Comparison of ENCODE assay signal across 8 cellular contexts in genomic region chr11:36288442-36289225, GRCh38. TPM values are rescaled to one million over a fixed set of nuclear protein-coding genes. Genes with fewer than 3 reads are reported as not detected.
A peak's percentile ranks its signal among the peaks of the same experiment; 100 is the strongest.
DNase-seq lines count a peak whose midpoint lies in the region; ATAC-seq and TF ChIP-seq lines count a peak whose summit lies in the region.

No MANE protein-coding gene starts in this region.

- H3K36me3 ChIP-seq in cardiac muscle cell: no peaks in the 10 kb centered on the region
- no peaks in the 10 kb centered on the region for H3K36me3 ChIP-seq in iPS-15b (ENCODE audit: control insufficient read depth, insufficient read depth, low read length)
- no peaks in the 10 kb centered on the region for H3K36me3 ChIP-seq in stomach

- peak overlapping the region; percentile 82 for H3K4me3 Mint-ChIP-seq in activated CD8-positive, alpha-beta T cell treated with anti-CD3 and anti-CD28 coated beads for 36 hours

- H3K4me1 ChIP-seq in cardiac muscle cell (ENCODE audit: low read depth): peaks cover 4% of the 10 kb centered on the region
- no peaks in the 10 kb centered on the region for H3K4me1 ChIP-seq in iPS-15b (ENCODE audit: control insufficient read depth, insufficient read depth, low read length)
- peaks cover 9 to 23% (median 19%) of the 10 kb centered on the region in 4 donors for H3K4me1 ChIP-seq in stomach

- TF ChIP-seq EP300 in stomach (IDR thresholded peaks at IDR 0.05): no peak

- ATAC-seq in Right ventricle myocardium inferior (no peak), HG03442 (IDR thresholded peaks at IDR 0.05; ENCODE audit: unreplicated experiment) (no peak)
- ATAC-seq in activated CD8-positive, alpha-beta T cell treated with anti-CD3 and anti-CD28 coated beads for 36 hours: no peak

- TF ChIP-seq CTCF in cardiac muscle cell (IDR thresholded peaks at IDR 0.05; ENCODE audit: low read depth, low read length) (no peak), stomach (IDR thresholded peaks at IDR 0.05) (no peak)
- no peak for TF ChIP-seq CTCF in activated CD8-positive, alpha-beta T cell treated with anti-CD3 and anti-CD28 coated beads for 36 hours (IDR thresholded peaks at IDR 0.05)

- CTCF ChIA-PET in activated CD8-positive, alpha-beta T cell treated with anti-CD3 and anti-CD28 coated beads for 36 hours (lab: Charles Lee): interaction anchor here (1.0 to 9.2 kb wide), 5 partner anchors 9 to 212 kb away, joined by 3 to 163 read pairs (median 6); no protein-coding TSS in a partner anchor

- DNase-seq in cardiac muscle cell (ENCODE audit: low read depth in 1 of 2, low spot score in 1 of 2) (peak; percentile 4 to 27), Right ventricle myocardium inferior (ENCODE audit: missing footprints) (no peak), stomach (no peak), inferior parietal cortex (ENCODE audit: extremely low spot score) (no peak), ACHN (no peak)
- DNase-seq in activated CD8-positive, alpha-beta T cell treated with anti-CD3 and anti-CD28 coated beads for 36 hours: no peak

- H3K9me3 Mint-ChIP-seq in activated CD8-positive, alpha-beta T cell treated with anti-CD3 and anti-CD28 coated beads for 36 hours: no peaks in the 10 kb centered on the region

- H3K36me3 Mint-ChIP-seq in activated CD8-positive, alpha-beta T cell treated with anti-CD3 and anti-CD28 coated beads for 36 hours (ENCODE audit: low read depth): no peaks in the 10 kb centered on the region

- peak overlapping the region; percentile 86 for H3K27ac Mint-ChIP-seq in activated CD8-positive, alpha-beta T cell treated with anti-CD3 and anti-CD28 coated beads for 36 hours

- H3K4me1 Mint-ChIP-seq in activated CD8-positive, alpha-beta T cell treated with anti-CD3 and anti-CD28 coated beads for 36 hours (ENCODE audit: low read depth): peaks cover 29% of the 10 kb centered on the region

- H3K27me3 ChIP-seq in cardiac muscle cell: peaks cover 19% of the 10 kb centered on the region
- peaks cover 14% of the 10 kb centered on the region for H3K27me3 ChIP-seq in iPS-15b (ENCODE audit: control insufficient read depth, insufficient read depth, low read length)
- H3K27me3 ChIP-seq in stomach: no peaks in the 10 kb centered on the region

- 26 to 41% (median 31%) methylated on average over 31 of the region's 31 CpGs for WGBS in stomach, 5 donors

- H3K9me3 ChIP-seq in cardiac muscle cell (ENCODE audit: low read depth): no peaks in the 10 kb centered on the region
- no peaks in the 10 kb centered on the region for H3K9me3 ChIP-seq in iPS-15b (ENCODE audit: control insufficient read depth, insufficient read depth, low read length)
- no peaks in the 10 kb centered on the region for H3K9me3 ChIP-seq in stomach

- intact Hi-C loops in Right ventricle myocardium inferior (cut with DNase I): no loop called here
- intact Hi-C loops in activated CD8-positive, alpha-beta T cell treated with anti-CD3 and anti-CD28 coated beads for 36 hours (cut with micrococcal nuclease): no loop called here
- intact Hi-C loops in stomach (cut with DNase I; ENCODE audit: low total_unique reads): no loop called here

- in situ Hi-C loops in ACHN (cut with HindIII; ENCODE audit: low pct_ligation_motif_present, low pct_unique_long_range_greater_than_20kb, low sequenced_read_pairs): no loop called here

- no peaks in the 10 kb centered on the region for H3K27me3 Mint-ChIP-seq in activated CD8-positive, alpha-beta T cell treated with anti-CD3 and anti-CD28 coated beads for 36 hours

- no peak for TF ChIP-seq POLR2A in stomach (IDR thresholded peaks at IDR 0.05)

- H3K27ac ChIP-seq in cardiac muscle cell (peak overlapping the region; percentile 61), stomach (peak overlapping the region in 3 of 5 donors; percentile 24 to 67 (median 56))

- H3K9ac ChIP-seq in iPS-15b (ENCODE audit: low read depth, low read length): peak overlapping the region; percentile 66

- POLR2A ChIA-PET in activated CD8-positive, alpha-beta T cell treated with anti-CD3 and anti-CD28 coated beads for 36 hours (lab: Charles Lee): interaction anchor here (1.0 to 1.2 kb wide), 3 partner anchors 188 to 220 kb away, joined by 3 to 6 read pairs (median 4); no protein-coding TSS in a partner anchor

- H3K4me3 ChIP-seq in cardiac muscle cell (peak overlapping the region; percentile 72), iPS-15b (ENCODE audit: low read depth, low read length) (peak overlapping the region; percentile 97), stomach (peak overlapping the region; percentile 68 to 91 (median 76))

RNA-seq across cellular contexts. Expression of gene COMMD9, which starts 0.6 kb away (rescaled TPM):
- total RNA-seq in cardiac muscle cell (34.2 and 45.1 TPM in 2 replicates), Right ventricle myocardium inferior (56.0 TPM), stomach (10 to 100 TPM in 4 of 5 donors, 1 to 10 TPM in 1; 2.9 to 53.8 (median 34.4) TPM)
- polyA plus RNA-seq in cardiac muscle cell (60.0 and 84.9 TPM in 2 replicates), stomach (10 to 100 TPM; 25.7 to 34.2 (median 28.3) TPM)
- total RNA-seq in activated CD8-positive, alpha-beta T cell treated with anti-CD3 and anti-CD28 coated beads for 36 hours: 10 to 100 TPM; 34.8 to 36.8 TPM

RNA-seq across cellular contexts. Expression of gene PRR5L, which starts 7.5 kb away (rescaled TPM):
- total RNA-seq in cardiac muscle cell (2.6 TPM in 2 replicates), Right ventricle myocardium inferior (1.6 TPM), stomach (100 to 1,000 TPM in 1 of 5 donors, 10 to 100 TPM in 1, 1 to 10 TPM in 2, not detected in 1; 2.2 to 274 (median 50.9) TPM)
- polyA plus RNA-seq in cardiac muscle cell (0.70 TPM in 1 of 2 replicates, not detected in the other), stomach (1 to 10 TPM; 1.4 to 2.4 (median 1.6) TPM)
- 1 to 10 TPM; 7.0 to 8.1 TPM for total RNA-seq in activated CD8-positive, alpha-beta T cell treated with anti-CD3 and anti-CD28 coated beads for 36 hours

Comparison
In these comparisons a context has a peak if more than half of its experiments do, and no peak if none do; other contexts are left out.
1. DNase-seq: peak in cardiac muscle cell (2 of 2); none in Right ventricle myocardium inferior (single experiment), activated CD8-positive, alpha-beta T cell treated with anti-CD3 and anti-CD28 coated beads for 36 hours (single experiment), stomach (single experiment), inferior parietal cortex (single experiment) and ACHN (single experiment).
2. Peak in every context shown above with its lines, with median percentiles within 50 percentile points of each other: H3K4me3 ChIP-seq.